ENCODE assay signal across 10 cellular contexts in genomic region chr7:150676854-150677253, GRCh38. TPM values are rescaled to one million over a fixed set of nuclear protein-coding genes. Genes with fewer than 3 reads are reported as not detected.
DNase-seq lines count a peak whose midpoint lies in the region; ATAC-seq and TF ChIP-seq lines count a peak whose summit lies in the region.
"Not testable (repeated sequence)": the region's sequence is repeated elsewhere in the genome, so short reads cannot be mapped to it uniquely, and the experiment has no call there.
"Had no signal": no experiment of that assay in that cellular context is flagged by ENCODE, and none has a peak within 500 bp of the region (broad histone marks: within the 10 kb centered on the region; RNA-seq: fewer than 3 reads in every experiment).

No MANE protein-coding gene starts in this region.

- not testable (repeated sequence) for H3K36me3 ChIP-seq in CD8-positive, alpha-beta T cell (ENCODE audit: insufficient read depth, low read length); gastroesophageal sphincter; right lobe of liver

- H3K4me1 Mint-ChIP-seq in CD8-positive, alpha-beta T cell (ENCODE audit: low read depth): peaks cover 78% of the 10 kb centered on the region
- H3K4me1 Mint-ChIP-seq in T-cell: peaks cover 73 to 84% (median 78%) of the 10 kb centered on the region in 3 donors
- peaks cover 77% of the 10 kb centered on the region for H3K4me1 Mint-ChIP-seq in activated T-cell treated with anti-CD3 and anti-CD28 coated beads, Interleukin-2, amount 50 U/mL, for 24 hours (ENCODE audit: low read depth)
- peaks cover 68% of the 10 kb centered on the region for H3K4me1 Mint-ChIP-seq in activated naive CD8-positive, alpha-beta T cell treated with anti-CD3 and anti-CD28 coated beads, Interleukin-2, amount 50 U/mL, for 24 hours

- POLR2A ChIA-PET in CD8-positive, alpha-beta T cell (lab: Charles Lee): interaction anchor here (0.7 to 3.3 kb wide), 17 partner anchors 9 to 174 kb away, joined by 3 to 16 read pairs (median 5); partner anchors contain the start of genes GIMAP1, GIMAP2, GIMAP4 and GIMAP6
- POLR2A ChIA-PET in T-cell (lab: Charles Lee): interaction anchor here (0.7 to 1.4 kb wide), 3 partner anchors 9 to 113 kb away, joined by 3 to 4 read pairs (median 4); partner anchors contain the start of gene GIMAP2 (in 1 of the 2)

- not testable (repeated sequence) for H3K27me3 ChIP-seq in CD8-positive, alpha-beta T cell (ENCODE audit: insufficient read depth, low read length); gastroesophageal sphincter; right lobe of liver

- H3K27ac Mint-ChIP-seq in CD8-positive, alpha-beta T cell: peak overlapping the region; percentile 83
- H3K27ac Mint-ChIP-seq in T-cell: peak overlapping the region; percentile 90 to 99
- H3K27ac Mint-ChIP-seq in activated T-cell treated with anti-CD3 and anti-CD28 coated beads, Interleukin-2, amount 50 U/mL, for 24 hours: peak overlapping the region; percentile 58
- H3K27ac Mint-ChIP-seq in activated naive CD8-positive, alpha-beta T cell treated with anti-CD3 and anti-CD28 coated beads, Interleukin-2, amount 50 U/mL, for 24 hours: peak overlapping the region; percentile 76

- CTCF ChIA-PET in CD8-positive, alpha-beta T cell (lab: Charles Lee): interaction anchor here (0.7 to 2.6 kb wide), 5 partner anchors 109 to 228 kb away, joined by 3 to 11 read pairs (median 3); partner anchors contain the start of gene GIMAP4
- CTCF ChIA-PET in T-cell (lab: Charles Lee): interaction anchor here in 1 of 2 donors (0.7 to 1.7 kb wide), 3 partner anchors 9 to 161 kb away, joined by 3 to 4 read pairs (median 3); partner anchors contain the start of gene GIMAP2

- not testable (repeated sequence) for H3K9me3 ChIP-seq in CD8-positive, alpha-beta T cell (ENCODE audit: low read length); gastroesophageal sphincter; right lobe of liver

- not testable (repeated sequence) for H3K4me3 ChIP-seq in CD8-positive, alpha-beta T cell (ENCODE audit: low read depth, low read length); gastroesophageal sphincter; right lobe of liver

- peak; percentile 90 for ATAC-seq in CD8-positive, alpha-beta T cell
- ATAC-seq in T-cell (replicated peaks in 1 of 4): peak; percentile 92 to 94 (median 94)
- ATAC-seq in activated naive CD8-positive, alpha-beta T cell treated with anti-CD3 and anti-CD28 coated beads, Interleukin-2, amount 50 U/mL, for 24 hours: peak; percentile 20
- ATAC-seq in gastroesophageal sphincter: peak; percentile 31
- ATAC-seq in right lobe of liver: peak; percentile 49 to 74 (median 72)

- not testable (repeated sequence) for H3K9me3 Mint-ChIP-seq in CD8-positive, alpha-beta T cell
- peaks cover 10 to 18% (median 12%) of the 10 kb centered on the region in 3 donors for H3K9me3 Mint-ChIP-seq in T-cell
- peaks cover 27% of the 10 kb centered on the region for H3K9me3 Mint-ChIP-seq in activated T-cell treated with anti-CD3 and anti-CD28 coated beads, Interleukin-2, amount 50 U/mL, for 24 hours
- peaks cover 19% of the 10 kb centered on the region for H3K9me3 Mint-ChIP-seq in activated naive CD8-positive, alpha-beta T cell treated with anti-CD3 and anti-CD28 coated beads, Interleukin-2, amount 50 U/mL, for 24 hours

- TF ChIP-seq POLR2A in gastroesophageal sphincter (IDR thresholded peaks at IDR 0.05); right lobe of liver (IDR thresholded peaks at IDR 0.05): not testable (repeated sequence)

- peak in 1 of 7 experiments; percentile 61 for DNase-seq in CD8-positive, alpha-beta T cell
- DNase-seq in T-cell: peak in 26 of 34 experiments; percentile 33 to 77 (median 50)
- DNase-seq in activated T-cell treated with anti-CD3 and anti-CD28 coated beads, Interleukin-2, amount 50 U/mL, for 24 hours; activated naive CD8-positive, alpha-beta T cell treated with anti-CD3 and anti-CD28 coated beads, Interleukin-2, amount 50 U/mL, for 24 hours; right lobe of liver: not testable (repeated sequence)
- DNase-seq in pulmonary artery endothelial cell (ENCODE audit: low read depth, low spot score): peak; percentile 68

- H3K27me3 Mint-ChIP-seq in CD8-positive, alpha-beta T cell (ENCODE audit: low read depth); T-cell; activated T-cell treated with anti-CD3 and anti-CD28 coated beads, Interleukin-2, amount 50 U/mL, for 24 hours; activated naive CD8-positive, alpha-beta T cell treated with anti-CD3 and anti-CD28 coated beads, Interleukin-2, amount 50 U/mL, for 24 hours: not testable (repeated sequence)

- H3K4me1 ChIP-seq in CD8-positive, alpha-beta T cell (ENCODE audit: insufficient read depth, low read length): peaks cover 58% of the 10 kb centered on the region
- not testable (repeated sequence) for H3K4me1 ChIP-seq in gastroesophageal sphincter, right lobe of liver

- 50 to 61% methylated on average over 1 to 3 of the region's 3 CpGs for WGBS in gastroesophageal sphincter (ENCODE audit: low coverage in 1 of 2), 2 donors
- 32% methylated on average over 3 of the region's 3 CpGs for WGBS in right lobe of liver (ENCODE audit: insufficient coverage, low coverage, low lambda C conversion rate, missing lambda C conversion rate)

- intact Hi-C loops in CD8-positive, alpha-beta T cell (cut with DNase I, micrococcal nuclease): loop anchor here in 1 of 2 experiments (1.0 kb wide), 2 partner anchors 8 to 9 kb away; partner anchors contain the start of gene GIMAP2
- intact Hi-C loops in right lobe of liver (cut with DNase I): not testable (repeated sequence)

- TF ChIP-seq CTCF in CD8-positive, alpha-beta T cell (IDR thresholded peaks at IDR 0.05); gastroesophageal sphincter (IDR thresholded peaks at IDR 0.05); right lobe of liver (IDR thresholded peaks at IDR 0.05): not testable (repeated sequence)

- peak overlapping the region; percentile 44 for H3K27ac ChIP-seq in CD8-positive, alpha-beta T cell (ENCODE audit: low read depth, low read length)
- H3K27ac ChIP-seq in gastroesophageal sphincter (peak overlapping the region in 1 of 4 donors; percentile 37), right lobe of liver (peak overlapping the region in 1 of 3 donors; percentile 38)

- H3K4me3 Mint-ChIP-seq in CD8-positive, alpha-beta T cell: peak overlapping the region; percentile 56
- peak overlapping the region; percentile 56 to 75 (median 69) for H3K4me3 Mint-ChIP-seq in T-cell
- peak overlapping the region; percentile 27 for H3K4me3 Mint-ChIP-seq in activated T-cell treated with anti-CD3 and anti-CD28 coated beads, Interleukin-2, amount 50 U/mL, for 24 hours
- H3K4me3 Mint-ChIP-seq in activated naive CD8-positive, alpha-beta T cell treated with anti-CD3 and anti-CD28 coated beads, Interleukin-2, amount 50 U/mL, for 24 hours: peak overlapping the region; percentile 44

- TF ChIP-seq EP300 in gastroesophageal sphincter (IDR thresholded peaks at IDR 0.05): not testable (repeated sequence)

- H3K36me3 Mint-ChIP-seq in CD8-positive, alpha-beta T cell: peaks cover 45% of the 10 kb centered on the region
- peaks cover 31% of the 10 kb centered on the region for H3K36me3 Mint-ChIP-seq in T-cell
- H3K36me3 Mint-ChIP-seq in activated T-cell treated with anti-CD3 and anti-CD28 coated beads, Interleukin-2, amount 50 U/mL, for 24 hours (ENCODE audit: low read depth): peaks cover 41% of the 10 kb centered on the region
- peaks cover 29% of the 10 kb centered on the region for H3K36me3 Mint-ChIP-seq in activated naive CD8-positive, alpha-beta T cell treated with anti-CD3 and anti-CD28 coated beads, Interleukin-2, amount 50 U/mL, for 24 hours (ENCODE audit: low read depth)

RNA-seq across cellular contexts. Expression of gene GIMAP2, which starts 8.7 kb away (rescaled TPM):
- 10 to 100 TPM; 58.4 to 58.8 TPM for total RNA-seq in CD8-positive, alpha-beta T cell
- 100 to 1,000 TPM in 4 of 5 donors, 10 to 100 TPM in 1; 83.2 to 226 (median 183) TPM for total RNA-seq in T-cell
- 10 to 100 TPM in 2 of 4 donors, 1 to 10 TPM in 2; 3.3 to 14.9 (median 9.7) TPM for total RNA-seq in gastroesophageal sphincter
- 1 to 10 TPM; 4.8 to 7.4 (median 5.7) TPM for total RNA-seq in right lobe of liver
- total RNA-seq in pulmonary artery endothelial cell: 41.5 and 82.2 TPM in 2 replicates
- total RNA-seq: MCF 10A had no signal

RNA-seq across cellular contexts. Expression of gene GIMAP1, which starts 39.6 kb away (rescaled TPM):
- total RNA-seq in CD8-positive, alpha-beta T cell: 1 to 10 TPM; 6.1 to 6.2 TPM
- total RNA-seq in T-cell (10 to 100 TPM; 23.5 to 99.9 (median 76.8) TPM), gastroesophageal sphincter (10 to 100 TPM in 1 of 4 donors, 1 to 10 TPM in 3; 4.2 to 14.3 (median 7.9) TPM), right lobe of liver (1 to 10 TPM in 5 of 6 experiments, under 1 TPM in 1; 0.73 to 2.4 (median 1.8) TPM), pulmonary artery endothelial cell (11.1 and 13.5 TPM in 2 replicates)
- total RNA-seq: IMR-90, MCF 10A, SJSA1 had no signal

RNA-seq across cellular contexts. Expression of gene GIMAP6, which starts 44.7 kb away (rescaled TPM):
- 10 to 100 TPM; 10.5 to 10.8 TPM for total RNA-seq in CD8-positive, alpha-beta T cell
- total RNA-seq in T-cell (100 to 1,000 TPM in 3 of 5 donors, 10 to 100 TPM in 2; 55.0 to 168 (median 150) TPM), gastroesophageal sphincter (10 to 100 TPM; 15.7 to 45.4 (median 34.4) TPM), right lobe of liver (10 to 100 TPM in 1 of 6 experiments, 1 to 10 TPM in 5; 4.7 to 10.2 (median 8.4) TPM), pulmonary artery endothelial cell (160 and 231 TPM in 2 replicates)
- total RNA-seq: IMR-90, MCF 10A, SJSA1 had no signal

Comparison
In these comparisons a context has a peak if more than half of its experiments do, and no peak if none do; other contexts are left out.
1. ATAC-seq: peak in every context shown above with its lines; median percentile 94 in T-cell; 90 in CD8-positive, alpha-beta T cell; 72 in right lobe of liver; 31 in gastroesophageal sphincter; 20 in activated naive CD8-positive, alpha-beta T cell treated with anti-CD3 and anti-CD28 coated beads, Interleukin-2, amount 50 U/mL, for 24 hours.